Comparison of ENCODE assay signal across 10 cellular contexts in the genomic region with DNA sequence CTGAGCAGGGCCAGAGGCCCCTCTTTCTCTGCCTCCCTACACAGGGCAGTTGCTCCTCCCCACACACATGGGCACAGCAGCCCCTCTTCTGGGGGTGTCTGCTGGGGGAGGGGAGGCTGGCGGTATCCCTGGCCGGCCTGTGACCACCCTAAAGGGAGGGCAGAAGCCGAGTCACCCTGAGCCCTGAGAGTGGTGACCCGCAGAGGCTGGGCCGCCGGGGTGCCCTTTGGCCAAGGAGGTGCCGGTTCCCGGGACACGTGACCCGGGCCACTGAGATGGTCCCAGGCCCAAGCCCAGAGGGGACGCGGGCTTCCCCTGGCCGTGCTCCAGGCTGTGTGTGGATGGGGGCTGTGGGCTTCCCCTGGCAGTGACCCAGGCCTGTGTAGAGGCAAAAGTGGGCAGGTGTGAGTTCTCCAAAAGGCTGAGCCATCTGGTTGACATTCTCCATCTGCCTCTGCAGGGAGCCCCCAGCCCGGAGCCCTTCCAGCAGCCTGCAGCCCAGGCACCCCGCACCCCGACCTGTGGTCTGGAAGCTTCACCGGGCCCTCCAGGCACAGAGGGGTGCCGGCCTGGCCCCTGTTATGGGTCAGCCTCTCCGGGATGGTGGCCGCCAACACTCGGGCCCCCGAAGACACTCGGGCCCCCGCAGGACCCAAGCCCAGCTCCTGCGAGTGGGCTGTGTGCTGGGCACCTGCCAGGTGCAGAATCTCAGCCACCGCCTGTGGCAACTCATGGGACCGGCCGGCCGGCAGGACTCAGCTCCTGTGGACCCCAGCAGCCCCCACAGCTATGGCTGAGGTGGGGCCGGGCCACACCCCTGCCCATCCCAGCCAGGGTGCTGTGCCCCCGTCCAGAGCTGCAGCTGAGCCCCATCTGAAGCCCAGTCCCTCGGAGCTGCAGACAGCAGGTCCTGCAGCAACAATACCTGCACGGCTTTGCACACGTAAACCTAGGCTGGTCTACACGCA. TPM values are rescaled to one million over a fixed set of nuclear protein-coding genes. Genes with fewer than 3 reads are reported as not detected.
A peak's percentile ranks its signal among the peaks of the same experiment; 100 is the strongest.
DNase-seq lines count a peak whose midpoint lies in the region; ATAC-seq and TF ChIP-seq lines count a peak whose summit lies in the region.
"Had no signal": no experiment of that assay in that cellular context is flagged by ENCODE, and none has a peak within 500 bp of the region (broad histone marks: within the 10 kb centered on the region; RNA-seq: fewer than 3 reads in every experiment).

No MANE protein-coding gene starts in this region.

- no peaks in the 10 kb centered on the region for H3K27me3 Mint-ChIP-seq in MCF 10A (ENCODE audit: insufficient read depth, unreplicated experiment)

- in situ Hi-C loops in IMR-90 (cut with MboI; ENCODE audit: low sequenced_read_pairs) = no loop called here

- peak overlapping the region; percentile 60 for H3K4me3 ChIP-seq in AG09309 (ENCODE audit: control insufficient read depth, low read depth, low read length)
- peak overlapping the region; percentile 57 for H3K4me3 ChIP-seq in IMR-90 (ENCODE audit: insufficient read depth, low read depth, low read length)
- H3K4me3 ChIP-seq in mesodermal cell (ENCODE audit: extremely low read depth, insufficient read depth, low read length, poor library complexity, severe bottlenecking) = peak overlapping the region; percentile 52

- H2BK20ac ChIP-seq in IMR-90 (ENCODE audit: low read depth, low read length) = no peak overlapping the region

- H3K9me3 ChIP-seq in IMR-90 (ENCODE audit: control insufficient read depth, insufficient read depth, low read length) (no peaks in the 10 kb centered on the region), mesodermal cell (ENCODE audit: control insufficient read depth, low read length) (no peaks in the 10 kb centered on the region)
- H3K9me3 ChIP-seq: tibial artery had no signal

- peak overlapping the region; percentile 86 for H2AFZ ChIP-seq in IMR-90 (replicated peaks; ENCODE audit: low read length, poor library complexity)

- no peaks in the 10 kb centered on the region; the same call in 1 of the 2 replicates for H4K20me1 ChIP-seq in IMR-90 (ENCODE audit: insufficient read depth, low read length)

- WGBS in IMR-90 (ENCODE audit: extremely low coverage in 2 of 2, insufficient read length in 1 of 2), 2 experiments = 82% methylated on average over 17 of the region's 35 CpGs; no CpG with 5 or more reads in 1 of the 2 experiments
- WGBS in mesodermal cell (ENCODE audit: insufficient coverage in 2 of 2), 2 experiments = 79 to 86% methylated on average over 28 to 35 of the region's 35 CpGs

- peak overlapping the region; percentile 17; the same call in 1 of the 2 replicates for H3K56ac ChIP-seq in IMR-90 (ENCODE audit: extremely low read depth, insufficient read depth, low read length)

- H3K27ac ChIP-seq in IMR-90 (ENCODE audit: insufficient read depth, low read length) (peak overlapping the region; percentile 17), mesodermal cell (ENCODE audit: low read depth, low read length, severe bottlenecking) (no peak overlapping the region)
- H3K27ac ChIP-seq: tibial artery had no signal

- H3K4me1 ChIP-seq in IMR-90 (ENCODE audit: control insufficient read depth, insufficient read depth, low read length) (no peaks in the 10 kb centered on the region), mesodermal cell (ENCODE audit: control insufficient read depth, insufficient read depth, low read length, poor library complexity, severe bottlenecking) (peaks cover 9% of the 10 kb centered on the region)

- intact Hi-C loops in IMR-90 (cut with micrococcal nuclease) (no loop called here), MCF 10A (cut with micrococcal nuclease) (no loop called here)

- dilution Hi-C loops in IMR-90 (cut with HindIII; ENCODE audit: low sequenced_read_pairs, unreplicated experiment) = no loop called here

- peak overlapping the region; percentile 72 for H2BK120ac ChIP-seq in IMR-90 (ENCODE audit: low read depth, low read length)

- DNase-seq in AG09309 (ENCODE audit: low read depth) (no peak), IMR-90 (no peak), MCF 10A (ENCODE audit: unreplicated experiment) (no peak), middle frontal gyrus (ENCODE audit: extremely low spot score, low spot score) (no peak), SK-N-DZ (ENCODE audit: low spot score) (no peak), COR-L47 (lab: John Stamatoyannopoulos, UW) (no peak)
- DNase-seq: tibial artery had no signal

- peak overlapping the region; percentile 78 for H3K23ac ChIP-seq in IMR-90 (ENCODE audit: low read depth, low read length)

- H3K36me3 ChIP-seq in IMR-90 (ENCODE audit: control insufficient read depth, insufficient read depth, low read length) = peaks cover 4% of the 10 kb centered on the region; the same call in 1 of the 2 replicates
- no peaks in the 10 kb centered on the region for H3K36me3 ChIP-seq in mesodermal cell (ENCODE audit: control insufficient read depth, insufficient read depth, low read length)
- H3K36me3 ChIP-seq: tibial artery had no signal

- peaks cover 0 to 3% of the 10 kb centered on the region in 2 experiments; a peak in 1 of 4 replicates for H3K79me1 ChIP-seq in IMR-90 (ENCODE audit: low read depth in 1 of 2, low read length in 2 of 2)

- peak overlapping the region; percentile 53 for H3K4me2 ChIP-seq in IMR-90 (ENCODE audit: low read depth, low read length)

- CTCF ChIA-PET in IMR-90 (lab: Yijun Ruan, JAX) = interaction anchor here (0.5 kb wide), 1 partner anchor 116 kb away, joined by 4 read pairs; no protein-coding TSS in a partner anchor
- CTCF ChIA-PET in MCF 10A (lab: Yijun Ruan, JAX) = no interaction called here

- H3K14ac ChIP-seq in IMR-90 (replicated peaks; ENCODE audit: low read depth, low read length) = peak overlapping the region; percentile 85

- H3K27ac Mint-ChIP-seq in MCF 10A (ENCODE audit: low read depth, unreplicated experiment) = no peak overlapping the region

- peak; percentile 12 for ATAC-seq in IMR-90 (ENCODE audit: low read depth)
- no peak for ATAC-seq in HG02798 (IDR thresholded peaks at IDR 0.05; ENCODE audit: poor library complexity, unreplicated experiment)

- no peaks in the 10 kb centered on the region for H3K9me3 Mint-ChIP-seq in MCF 10A (ENCODE audit: unreplicated experiment)

- H3K9me1 ChIP-seq in IMR-90 (ENCODE audit: insufficient read depth, low read length) = no peaks in the 10 kb centered on the region; the same call in 1 of the 2 replicates

- TF ChIP-seq POLR2A in IMR-90 (IDR thresholded peaks at IDR 0.05; ENCODE audit: low read depth, low read length) = no peak

- no peak overlapping the region; the same call in 1 of the 2 replicates for H4K5ac ChIP-seq in IMR-90 (ENCODE audit: low read depth, low read length)

- peaks cover 21% of the 10 kb centered on the region for H3K27me3 ChIP-seq in IMR-90 (ENCODE audit: control insufficient read depth, insufficient read depth, low read length)

- peak overlapping the region; percentile 87 for H2AK5ac ChIP-seq in IMR-90 (ENCODE audit: low read depth, low read length)

- H4K91ac ChIP-seq in IMR-90 (ENCODE audit: insufficient read depth, low read depth, low read length) = peak overlapping the region; percentile 94

- TF ChIP-seq CTCF in AG09309 (IDR thresholded peaks at IDR 0.05; ENCODE audit: control insufficient read depth, insufficient read depth, low read depth, low read length, missing control alignments) (no peak), IMR-90 (conservative IDR thresholded peaks at IDR 0.05; ENCODE audit: low read depth, low read length) (no peak), MCF 10A (IDR thresholded peaks at IDR 0.05; ENCODE audit: unreplicated experiment) (no peak)

- H3K4ac ChIP-seq in IMR-90 (ENCODE audit: low read depth, low read length) = peak overlapping the region; percentile 91

- no peaks in the 10 kb centered on the region for H3K36me3 Mint-ChIP-seq in MCF 10A (ENCODE audit: insufficient read depth, unreplicated experiment)

- H3K18ac ChIP-seq in IMR-90 (ENCODE audit: low read depth, low read length) = peak overlapping the region; percentile 1; the same call in 1 of the 2 replicates

- POLR2A ChIA-PET in IMR-90 (lab: Charles Lee; ENCODE audit: unreplicated experiment) (no interaction called here), MCF 10A (lab: Yijun Ruan, JAX) (interaction anchor here (0.6 kb wide), 1 partner anchor 120 kb away, joined by 3 read pairs; no protein-coding TSS in a partner anchor)

- H3K4me1 Mint-ChIP-seq in MCF 10A (ENCODE audit: insufficient read depth, unreplicated experiment) = peaks cover 16% of the 10 kb centered on the region

- no peak overlapping the region; the same call in 2 of the 3 replicates for H2BK15ac ChIP-seq in IMR-90 (ENCODE audit: low read depth, low read length)

- peak overlapping the region; percentile 67 for H3K4me3 Mint-ChIP-seq in MCF 10A (ENCODE audit: unreplicated experiment)

- TF ChIP-seq RAD21 in IMR-90 (IDR thresholded peaks at IDR 0.05; ENCODE audit: low read length) = no peak

- H3K9ac ChIP-seq in IMR-90 (ENCODE audit: low read depth, low read length) = peak overlapping the region; percentile 64

- peak overlapping the region; percentile 79 to 97; a peak in 3 of 4 replicates for H4K8ac ChIP-seq in IMR-90 (ENCODE audit: low read depth in 2 of 2, low read length in 2 of 2)

- H2BK5ac ChIP-seq in IMR-90 (ENCODE audit: low read depth, low read length, poor library complexity, severe bottlenecking) = no peak overlapping the region

- BruUV-seq in IMR-90 (replicated peaks; lab: Mats Ljungman, UMichigan) = no TSS peak
- no TSS peak for BruUV-seq in MCF 10A (replicated peaks; lab: Mats Ljungman, UMichigan)

- H2AK9ac ChIP-seq in IMR-90 (replicated peaks; ENCODE audit: low read depth, low read length, poor library complexity) = peak overlapping the region; percentile 99

RNA-seq across cellular contexts. Expression of a gene that starts 1.0 kb away (rescaled TPM):
- 0.18 and 0.28 TPM in 2 replicates for total RNA-seq in IMR-90 (2012; rRNA removed)
- polyA plus RNA-seq in IMR-90 (2012; rRNA removed) = 1.9 and 2.3 TPM in 2 replicates
- polyA plus RNA-seq in IMR-90 (2012; cell fraction: cytosol; rRNA removed) = 1.8 and 4.1 TPM in 2 replicates
- polyA plus RNA-seq in IMR-90 (2012; cell fraction: nucleus; rRNA removed; ENCODE audit: low replicate concordance) = 2.3 and 3.8 TPM in 2 replicates
- total RNA-seq in MCF 10A (2022) = 35.4 and 39.7 TPM in 2 replicates
- 5.9 TPM for polyA plus RNA-seq in mesodermal cell (2013, experiment 1 of 2)
- 5.6 TPM for polyA plus RNA-seq in mesodermal cell (2013, experiment 2 of 2)
- polyA plus RNA-seq in SK-N-DZ (2014; cell fraction: cytosol; rRNA removed) = 0.09 and 0.17 TPM in 2 replicates
- polyA plus RNA-seq in SK-N-DZ (2014; cell fraction: nucleus; rRNA removed) = 0.08 and 0.36 TPM in 2 replicates

RNA-seq across cellular contexts. Expression of a gene that starts 4.3 kb away (rescaled TPM):
- total RNA-seq in IMR-90 (2012; rRNA removed) (not detected in 2 replicates), MCF 10A (2022) (0.63 and 1.6 TPM in 2 replicates)
- polyA plus RNA-seq in IMR-90 (2012; rRNA removed) = not detected in 2 replicates
- polyA plus RNA-seq in IMR-90 (2012; cell fraction: cytosol; rRNA removed) = not detected in 2 replicates
- 0.46 and 0.61 TPM in 2 replicates for polyA plus RNA-seq in IMR-90 (2012; cell fraction: nucleus; rRNA removed; ENCODE audit: low replicate concordance)
- 0.37 TPM for polyA plus RNA-seq in mesodermal cell (2013, experiment 1 of 2)
- 0.40 TPM for polyA plus RNA-seq in mesodermal cell (2013, experiment 2 of 2)
- 0.44 TPM in 1 of 2 replicates, not detected in the other for polyA plus RNA-seq in SK-N-DZ (2014; cell fraction: cytosol; rRNA removed)
- polyA plus RNA-seq in SK-N-DZ (2014; cell fraction: nucleus; rRNA removed) = 1.1 TPM in 1 of 2 replicates, not detected in the other
- total RNA-seq: lung microvascular endothelial cell had no signal

RNA-seq across cellular contexts. Expression of a gene that starts 7.6 kb away (rescaled TPM):
- total RNA-seq in IMR-90 (2012; rRNA removed) (21.5 and 22.8 TPM in 2 replicates), MCF 10A (2022) (82.1 and 106 TPM in 2 replicates)
- polyA plus RNA-seq in IMR-90 (2012; rRNA removed) = 33.2 and 41.0 TPM in 2 replicates
- polyA plus RNA-seq in IMR-90 (2012; cell fraction: cytosol; rRNA removed) = 28.0 and 35.6 TPM in 2 replicates
- 81.2 and 239 TPM in 2 replicates for polyA plus RNA-seq in IMR-90 (2012; cell fraction: nucleus; rRNA removed; ENCODE audit: low replicate concordance)
- 68.0 TPM for polyA plus RNA-seq in mesodermal cell (2013, experiment 1 of 2)
- 49.7 TPM for polyA plus RNA-seq in mesodermal cell (2013, experiment 2 of 2)
- polyA plus RNA-seq in SK-N-DZ (2014; cell fraction: cytosol; rRNA removed) = 57.7 and 65.4 TPM in 2 replicates
- polyA plus RNA-seq in SK-N-DZ (2014; cell fraction: nucleus; rRNA removed) = 163 and 197 TPM in 2 replicates

RNA-seq across cellular contexts. Expression of a gene that starts 25.1 kb away (rescaled TPM):
- total RNA-seq in IMR-90 (2012; rRNA removed) (15.6 and 16.8 TPM in 2 replicates), MCF 10A (2022) (49.4 and 50.9 TPM in 2 replicates)
- 82.6 and 103 TPM in 2 replicates for polyA plus RNA-seq in IMR-90 (2012; rRNA removed)
- 39.0 and 77.4 TPM in 2 replicates for polyA plus RNA-seq in IMR-90 (2012; cell fraction: cytosol; rRNA removed)
- 417 and 1,505 TPM in 2 replicates for polyA plus RNA-seq in IMR-90 (2012; cell fraction: nucleus; rRNA removed; ENCODE audit: low replicate concordance)
- 59.7 TPM for polyA plus RNA-seq in mesodermal cell (2013, experiment 1 of 2)
- polyA plus RNA-seq in mesodermal cell (2013, experiment 2 of 2) = 48.3 TPM
- 22.3 and 32.0 TPM in 2 replicates for polyA plus RNA-seq in SK-N-DZ (2014; cell fraction: cytosol; rRNA removed)
- 426 and 427 TPM in 2 replicates for polyA plus RNA-seq in SK-N-DZ (2014; cell fraction: nucleus; rRNA removed)

RNA-seq across cellular contexts. Expression of a gene that starts 25.6 kb away (rescaled TPM):
- total RNA-seq in IMR-90 (2012; rRNA removed) (36.4 and 38.5 TPM in 2 replicates), MCF 10A (2022) (31.6 and 39.8 TPM in 2 replicates)
- polyA plus RNA-seq in IMR-90 (2012; rRNA removed) = 30.2 and 30.8 TPM in 2 replicates
- polyA plus RNA-seq in IMR-90 (2012; cell fraction: cytosol; rRNA removed) = 21.4 and 24.2 TPM in 2 replicates
- polyA plus RNA-seq in IMR-90 (2012; cell fraction: nucleus; rRNA removed; ENCODE audit: low replicate concordance) = 41.1 and 97.4 TPM in 2 replicates
- polyA plus RNA-seq in mesodermal cell (2013, experiment 1 of 2) = 33.4 TPM
- polyA plus RNA-seq in mesodermal cell (2013, experiment 2 of 2) = 27.2 TPM
- 120 and 139 TPM in 2 replicates for polyA plus RNA-seq in SK-N-DZ (2014; cell fraction: cytosol; rRNA removed)
- 392 and 416 TPM in 2 replicates for polyA plus RNA-seq in SK-N-DZ (2014; cell fraction: nucleus; rRNA removed)

Comparison
In these comparisons a context has a peak if more than half of its experiments do, and no peak if none do; other contexts are left out.
1. RNA of a gene that starts 1.0 kb away (total RNA-seq): 35.4 to 39.7 TPM in MCF 10A; 0.18 to 0.28 TPM in IMR-90; every median in the first group is over 10 times any median in the second.
2. Peak in every context shown above with its lines, with median percentiles within 50 percentile points of each other: H3K4me3 ChIP-seq.